Comparison of ENCODE assay signal across 25 cellular contexts in the genomic region with DNA sequence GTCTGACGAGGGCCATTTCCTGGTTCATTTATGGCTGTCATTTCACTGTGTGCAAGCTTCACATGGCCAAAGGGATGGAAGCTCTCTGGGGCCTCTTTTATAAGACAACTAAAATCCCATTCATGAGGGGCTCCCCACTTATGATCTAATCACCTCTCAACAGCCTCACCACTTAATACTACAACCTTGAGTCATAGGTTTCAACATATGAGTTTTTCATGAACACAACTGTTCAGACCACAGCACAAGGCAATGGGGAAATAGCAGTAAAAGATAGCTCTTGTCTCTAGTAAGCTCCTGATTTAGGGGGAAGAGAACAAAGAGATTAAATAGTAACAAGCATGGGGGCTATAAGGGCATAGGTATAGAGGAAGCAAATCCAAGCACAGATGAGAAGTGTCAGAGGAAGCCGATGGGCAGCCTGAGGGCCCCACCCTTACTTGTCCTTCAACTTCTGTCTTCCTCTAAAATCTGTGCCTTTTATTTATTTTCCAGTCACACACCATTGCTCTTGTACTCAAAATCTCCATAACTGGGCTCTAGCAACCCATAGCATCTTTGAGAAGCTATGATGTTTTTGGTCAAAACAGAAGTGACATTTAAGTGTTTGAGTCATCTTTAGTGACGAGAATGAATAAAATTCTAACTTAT.
"Had no signal": no experiment of that assay in that cellular context is flagged by ENCODE, and none has a peak within 500 bp of the region (broad histone marks: within the 10 kb centered on the region; RNA-seq: fewer than 3 reads in every experiment).

No MANE protein-coding gene starts in this region.

- DNase-seq: activated CD4-positive, alpha-beta T cell treated with anti-CD3 and anti-CD28 coated beads for 36 hours; activated CD4-positive, CD25-positive, alpha-beta regulatory T cell; activated CD8-positive, alpha-beta memory T cell treated with anti-CD3 and anti-CD28 coated beads, Interleukin-2, amount 10 ng/mL, durations not matched to agents 7 days and 5 days; activated CD8-positive, alpha-beta T cell treated with anti-CD3 and anti-CD28 coated beads, Interleukin-2, amount 10 ng/mL, durations not matched to agents 7 days and 5 days; activated effector memory CD4-positive, alpha-beta T cell treated with anti-CD3 and anti-CD28 coated beads, Interleukin-2, amount 50 U/mL, for 16 hours; activated naive CD4-positive, alpha-beta T cell treated with anti-CD3 and anti-CD28 coated beads for 36 hours; activated naive CD8-positive, alpha-beta T cell treated with anti-CD3 and anti-CD28 coated beads for 36 hours; heart left ventricle; hypothalamus; immature natural killer cell; kidney; naive B cell; nephron progenitor cell; ovary; retina; stimulated activated CD4-positive, alpha-beta T cell treated with anti-CD3 and anti-CD28 coated beads, Interleukin-15, amount 100 ng/mL, for 24 hours; stimulated activated CD4-positive, alpha-beta T cell treated with anti-CD3 and anti-CD28 coated beads, Interleukin-2, amount 100 ng/mL, for 24 hours; stimulated activated naive B cell treated with anti-CD40 and anti-IgM and Interleukin-4, amounts not matched to agents 10 μg/mL and 1 μg/mL and 100 μg/mL, for 72 hours; stomach; tibial artery; upper lobe of right lung had no signal

- H3K27ac ChIP-seq: ascending aorta, cardiac muscle cell, coronary artery, heart left ventricle, neutrophil, ovary, stomach, tibial artery, upper lobe of right lung had no signal

- H3K36me3 ChIP-seq: ascending aorta, cardiac muscle cell, heart left ventricle, neutrophil, ovary, stomach, tibial artery, upper lobe of right lung had no signal

- H3K9me3 ChIP-seq: ascending aorta, neutrophil, ovary, tibial artery, upper lobe of right lung had no signal

- H3K27me3 ChIP-seq: ascending aorta, cardiac muscle cell, heart left ventricle, neutrophil, ovary, stomach, tibial artery, upper lobe of right lung had no signal

- H3K4me1 ChIP-seq: ascending aorta, heart left ventricle, stomach, upper lobe of right lung had no signal

- ATAC-seq: activated CD4-positive, alpha-beta T cell treated with anti-CD3 and anti-CD28 coated beads for 36 hours; activated CD8-positive, alpha-beta memory T cell treated with anti-CD3 and anti-CD28 coated beads, Interleukin-2, amount 10 ng/mL, durations not matched to agents 7 days and 5 days; activated CD8-positive, alpha-beta T cell treated with anti-CD3 and anti-CD28 coated beads, Interleukin-2, amount 10 ng/mL, durations not matched to agents 7 days and 5 days; heart left ventricle; stimulated activated naive B cell treated with anti-CD40 and anti-IgM and Interleukin-4, amounts not matched to agents 10 μg/mL and 1 μg/mL and 100 μg/mL, for 72 hours; upper lobe of right lung had no signal

- H3K4me3 ChIP-seq: ascending aorta, cardiac muscle cell, coronary artery, heart left ventricle, ovary, stomach, tibial artery, upper lobe of right lung had no signal
